1 cellular context compared by ENCODE assay signal in genomic region chr13:27797228-27797624, GRCh38.
TF ChIP-seq lines count a peak whose summit lies in the region.

No MANE protein-coding gene starts in this region.

TF ChIP-seq in IMR-90, 13 proteins besides CTCF, POLR2A, EP300 and RAD21:
- TF ChIP-seq FOS (IDR thresholded peaks at IDR 0.05; ENCODE audit: low read depth, low read length), result no peak
- TF ChIP-seq SMC3 (IDR thresholded peaks at IDR 0.05; ENCODE audit: low read depth, low read length), result 0 out of 2 replicates have a peak, but pooled peaks have one; percentile 19
- no peak for TF ChIP-seq ELK1 (IDR thresholded peaks at IDR 0.05; ENCODE audit: borderline replicate concordance, low read depth, low read length)
- TF ChIP-seq MXI1 (IDR thresholded peaks at IDR 0.05; ENCODE audit: borderline replicate concordance, low read depth, low read length), result no peak
- no peak for TF ChIP-seq RFX5 (IDR thresholded peaks at IDR 0.05; ENCODE audit: low read depth, low read length)
TF ChIP-seq in IMR-90: peak in this region for 1.
